8 cellular contexts compared by ENCODE assay signal in genomic region chr18:58669731-58670379, GRCh38. TPM values are rescaled to one million over a fixed set of nuclear protein-coding genes. Genes with fewer than 3 reads are reported as not detected.
DNase-seq lines count a peak whose midpoint lies in the region; ATAC-seq and TF ChIP-seq lines count a peak whose summit lies in the region.

No MANE protein-coding gene starts in this region.

- peak overlapping the region in 1 of 4 donors; percentile 94 for H3K27ac ChIP-seq in gastroesophageal sphincter

- H3K36me3 ChIP-seq in gastroesophageal sphincter = no peaks in the 10 kb centered on the region

- TF ChIP-seq CTCF in NB4 (IDR thresholded peaks at IDR 0.05; ENCODE audit: low read depth, low read length) (no peak), gastroesophageal sphincter (IDR thresholded peaks at IDR 0.05) (no peak)

- H3K27me3 ChIP-seq in gastroesophageal sphincter = peaks cover 13% of the 10 kb centered on the region

- intact Hi-C loops in activated T-helper 2 cell treated with anti-CD3 and anti-CD28 coated beads, Interferon-gamma antibody, Interleukin-2, Interleukin-4, amounts not matched to agents 10 μg/mL and 5 μg/mL and 100 μg/mL, durations not matched to agents 14 hours and 24 hours and 36 hours (cut with micrococcal nuclease) = loop anchor here (2.0 to 5.0 kb wide), 3 partner anchors 17 to 687 kb away; partner anchors contain the start of gene LMAN1

- H3K4me1 ChIP-seq in gastroesophageal sphincter = peaks cover 0 to 26% (median 10%) of the 10 kb centered on the region in 3 donors

- peaks cover 59% of the 10 kb centered on the region for H3K4me1 Mint-ChIP-seq in activated T-helper 2 cell treated with anti-CD3 and anti-CD28 coated beads, Interferon-gamma antibody, Interleukin-2, Interleukin-4, amounts not matched to agents 10 μg/mL and 5 μg/mL and 100 μg/mL, durations not matched to agents 14 hours and 24 hours and 36 hours (ENCODE audit: low read depth)
- peaks cover 53 to 77% (median 66%) of the 10 kb centered on the region in 3 donors for H3K4me1 Mint-ChIP-seq in naive B cell

- peak; percentile 82 for DNase-seq in Daoy (ENCODE audit: low read depth)
- peak; percentile 19 for DNase-seq in NB4 (ENCODE audit: low read depth)
- no peak for DNase-seq in activated T-helper 2 cell treated with anti-CD3 and anti-CD28 coated beads, Interferon-gamma antibody, Interleukin-2, Interleukin-4, amounts not matched to agents 10 μg/mL and 5 μg/mL and 100 μg/mL, durations not matched to agents 14 hours and 24 hours and 36 hours (ENCODE audit: low spot score)
- no peak for DNase-seq in naive B cell
- no peak for DNase-seq in effector CD4-positive, alpha-beta T cell
- no peak for DNase-seq in SKM-1 treated with dmso at 0.1 percent for 144 hours (lab: John Stamatoyannopoulos, UW; ENCODE audit: unreplicated experiment)
- no peak for DNase-seq in inferior parietal cortex (ENCODE audit: extremely low spot score)

- H3K4me3 Mint-ChIP-seq in activated T-helper 2 cell treated with anti-CD3 and anti-CD28 coated beads, Interferon-gamma antibody, Interleukin-2, Interleukin-4, amounts not matched to agents 10 μg/mL and 5 μg/mL and 100 μg/mL, durations not matched to agents 14 hours and 24 hours and 36 hours (ENCODE audit: low read depth) = peak overlapping the region; percentile 59
- H3K4me3 Mint-ChIP-seq in naive B cell = peak overlapping the region in 7 of 8 donors; percentile 92 to 98 (median 94)

- no peak for TF ChIP-seq POLR2A in NB4 (IDR thresholded peaks at IDR 0.05; ENCODE audit: extremely low read depth, insufficient read length)
- no peak for TF ChIP-seq POLR2A in gastroesophageal sphincter (IDR thresholded peaks at IDR 0.05)

- TF ChIP-seq EP300 in gastroesophageal sphincter (IDR thresholded peaks at IDR 0.05) = no peak

- peaks cover 3% of the 10 kb centered on the region for H3K27me3 Mint-ChIP-seq in activated T-helper 2 cell treated with anti-CD3 and anti-CD28 coated beads, Interferon-gamma antibody, Interleukin-2, Interleukin-4, amounts not matched to agents 10 μg/mL and 5 μg/mL and 100 μg/mL, durations not matched to agents 14 hours and 24 hours and 36 hours (ENCODE audit: low read depth)
- H3K27me3 Mint-ChIP-seq in naive B cell = no peaks in the 10 kb centered on the region

- WGBS in gastroesophageal sphincter (ENCODE audit: low coverage in 1 of 2), 2 donors = 71 to 77% methylated on average over 11 of the region's 11 CpGs

- H3K4me3 ChIP-seq in NB4 (ENCODE audit: low read depth, low read length) = no peak overlapping the region
- no peak overlapping the region for H3K4me3 ChIP-seq in gastroesophageal sphincter

- ATAC-seq in naive B cell (ENCODE audit: low read depth in 2 of 2) (no peak), gastroesophageal sphincter (no peak)

- H3K9me3 ChIP-seq in gastroesophageal sphincter = no peaks in the 10 kb centered on the region

- no peaks in the 10 kb centered on the region for H3K9me3 Mint-ChIP-seq in activated T-helper 2 cell treated with anti-CD3 and anti-CD28 coated beads, Interferon-gamma antibody, Interleukin-2, Interleukin-4, amounts not matched to agents 10 μg/mL and 5 μg/mL and 100 μg/mL, durations not matched to agents 14 hours and 24 hours and 36 hours
- H3K9me3 Mint-ChIP-seq in naive B cell = no peaks in the 10 kb centered on the region

- peak overlapping the region; percentile 67 for H3K27ac Mint-ChIP-seq in activated T-helper 2 cell treated with anti-CD3 and anti-CD28 coated beads, Interferon-gamma antibody, Interleukin-2, Interleukin-4, amounts not matched to agents 10 μg/mL and 5 μg/mL and 100 μg/mL, durations not matched to agents 14 hours and 24 hours and 36 hours
- H3K27ac Mint-ChIP-seq in naive B cell = peak overlapping the region in 5 of 6 donors; percentile 9 to 96 (median 86)

- peaks cover 17% of the 10 kb centered on the region for H3K36me3 Mint-ChIP-seq in activated T-helper 2 cell treated with anti-CD3 and anti-CD28 coated beads, Interferon-gamma antibody, Interleukin-2, Interleukin-4, amounts not matched to agents 10 μg/mL and 5 μg/mL and 100 μg/mL, durations not matched to agents 14 hours and 24 hours and 36 hours (ENCODE audit: low read depth)
- peaks cover 6 to 16% of the 10 kb centered on the region in 2 donors for H3K36me3 Mint-ChIP-seq in naive B cell

RNA-seq across cellular contexts. Expression of gene MALT1, which starts 1.4 kb away (rescaled TPM):
- 26.6 and 27.9 TPM in 2 replicates for total RNA-seq in Daoy (2014; rRNA removed; shearing (Covaris generic))
- 23.5 and 23.9 TPM in 2 replicates for total RNA-seq in activated T-helper 2 cell treated with anti-CD3 and anti-CD28 coated beads, Interferon-gamma antibody, Interleukin-2, Interleukin-4, amounts not matched to agents 10 μg/mL and 5 μg/mL and 100 μg/mL, durations not matched to agents 14 hours and 24 hours and 36 hours
- polyA plus RNA-seq in naive B cell (ENCODE audit: low read depth in 6 of 6) = 10 to 100 TPM; 57.8 to 85.2 (median 63.0) TPM
- 10 to 100 TPM; 19.4 to 26.6 (median 24.1) TPM for total RNA-seq in gastroesophageal sphincter

RNA-seq across cellular contexts. Expression of gene ALPK2, which starts 41.0 kb away (rescaled TPM):
- 2.9 and 3.5 TPM in 2 replicates for total RNA-seq in Daoy (2014; rRNA removed; shearing (Covaris generic))
- 0.34 and 0.50 TPM in 2 replicates for total RNA-seq in activated T-helper 2 cell treated with anti-CD3 and anti-CD28 coated beads, Interferon-gamma antibody, Interleukin-2, Interleukin-4, amounts not matched to agents 10 μg/mL and 5 μg/mL and 100 μg/mL, durations not matched to agents 14 hours and 24 hours and 36 hours
- polyA plus RNA-seq in naive B cell (ENCODE audit: low read depth in 6 of 6) = under 1 TPM in 3 of 6 donors, not detected in 3; 0.13 to 0.33 (median 0.18) TPM
- total RNA-seq in gastroesophageal sphincter = under 1 TPM in 2 of 4 donors, not detected in 2; 0.08 to 0.54 TPM

Comparison
In these comparisons a context has a peak if more than half of its experiments do, and no peak if none do; other contexts are left out.
1. DNase-seq: peak in Daoy (single experiment) and NB4 (single experiment); none in activated T-helper 2 cell treated with anti-CD3 and anti-CD28 coated beads, Interferon-gamma antibody, Interleukin-2, Interleukin-4, amounts not matched to agents 10 μg/mL and 5 μg/mL and 100 μg/mL, durations not matched to agents 14 hours and 24 hours and 36 hours (single experiment), naive B cell (single experiment), effector CD4-positive, alpha-beta T cell (single experiment), SKM-1 treated with dmso at 0.1 percent for 144 hours (single experiment) and inferior parietal cortex (single experiment).